Comparison of ENCODE assay signal across 8 cellular contexts in the genomic region with DNA sequence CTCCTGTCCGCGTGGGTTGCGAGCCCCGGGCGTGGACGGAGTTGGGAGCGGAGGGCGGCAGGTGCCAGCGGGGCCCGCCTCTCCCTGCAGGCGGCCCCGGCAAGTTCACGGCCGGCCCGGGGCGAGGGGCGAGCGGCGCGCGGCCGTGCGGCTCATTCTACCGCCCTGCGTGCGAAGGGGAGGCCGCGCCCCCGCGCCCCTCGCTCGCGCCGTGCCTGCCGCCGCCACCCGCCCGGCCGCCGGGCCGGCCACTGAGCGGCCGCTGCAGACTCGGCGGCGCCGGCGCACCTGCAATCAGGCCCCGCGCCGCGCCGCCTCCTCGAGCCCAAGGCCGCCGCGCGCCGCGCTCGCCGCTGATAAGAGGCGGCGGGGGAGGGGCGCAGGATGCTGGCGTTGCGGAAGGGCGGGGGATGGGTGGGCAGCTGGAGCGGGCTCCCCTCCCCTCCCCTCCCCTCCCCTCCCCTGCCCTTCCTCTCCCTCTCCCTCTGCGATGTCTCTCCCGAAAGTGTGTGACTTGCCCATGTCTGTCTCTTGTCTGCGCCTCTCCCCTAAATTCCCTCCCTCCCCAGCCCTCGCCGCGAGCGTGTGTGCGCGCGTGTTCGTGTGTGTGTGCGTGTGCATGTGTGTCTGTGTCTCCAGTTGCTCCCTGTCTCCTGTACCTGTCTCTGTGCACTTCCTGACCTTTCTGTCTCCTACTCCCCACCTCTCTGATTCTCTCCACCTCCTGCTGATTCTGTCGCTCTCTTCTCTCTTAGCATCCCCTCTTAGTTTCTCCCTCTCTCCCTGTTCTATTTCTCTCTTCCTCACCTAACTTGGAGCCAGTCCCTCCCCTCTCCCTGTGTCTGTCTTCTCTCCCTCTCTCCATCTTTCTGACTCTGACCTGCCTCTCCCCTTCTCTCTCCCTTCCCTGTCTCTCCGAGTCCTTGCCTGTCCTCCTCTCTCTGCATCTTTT.
DNase-seq lines count a peak whose midpoint lies in the region; ATAC-seq lines count a peak whose summit lies in the region.

No MANE protein-coding gene starts in this region.

- H3K4me3 ChIP-seq in trophoblast cell (ENCODE audit: low read depth, low read length) = peak overlapping the region; percentile 44

- H3K36me3 ChIP-seq in trophoblast cell (ENCODE audit: control insufficient read depth in 1 of 2, insufficient read depth in 2 of 2, low read length in 2 of 2) = no peaks in the 10 kb centered on the region

- H3K27ac ChIP-seq in trophoblast cell (ENCODE audit: low read depth, low read length) = peak overlapping the region; percentile 65

- peak overlapping the region; percentile 50 for H4K8ac ChIP-seq in trophoblast cell (ENCODE audit: low read depth, low read length)

- H2AK5ac ChIP-seq in trophoblast cell (ENCODE audit: low read length) = peak overlapping the region; percentile 21

- peak overlapping the region; percentile 87 for H2BK5ac ChIP-seq in trophoblast cell (ENCODE audit: low read depth, low read length, poor library complexity)

- H3K23ac ChIP-seq in trophoblast cell (ENCODE audit: low read length) = no peak overlapping the region

- H4K91ac ChIP-seq in trophoblast cell (ENCODE audit: low read depth, low read length) = peak overlapping the region; percentile 99

- peak overlapping the region; percentile 62 for H3K4ac ChIP-seq in trophoblast cell (ENCODE audit: low read depth, low read length)

- H3K4me2 ChIP-seq in trophoblast cell (ENCODE audit: low read length) = peak overlapping the region; percentile 64

- H2AFZ ChIP-seq in trophoblast cell (ENCODE audit: insufficient read depth, low read length, poor library complexity) = no peak overlapping the region

- H3K9ac ChIP-seq in trophoblast cell (ENCODE audit: low read length) = no peak overlapping the region

- DNase-seq in CMK (ENCODE audit: low read depth) (peak; percentile 52), SHP77 treated with DMSO at 0.1 percent for 48 hours (lab: John Stamatoyannopoulos, UW) (peak; percentile 44), globus pallidus (ENCODE audit: low spot score) (peak; percentile 25), trophoblast cell (peak in 1 of 2 donors; percentile 7), HPDE6-E6E7 (ENCODE audit: extremely low spot score) (no peak)

- H2BK120ac ChIP-seq in trophoblast cell (ENCODE audit: insufficient read depth, low read length, poor library complexity) = peak overlapping the region; percentile 84

- peaks cover 48% of the 10 kb centered on the region for H3K79me1 ChIP-seq in trophoblast cell (ENCODE audit: low read length)

- H2BK12ac ChIP-seq in trophoblast cell (ENCODE audit: low read length) = peak overlapping the region; percentile 70

- peaks cover 2% of the 10 kb centered on the region for H3K79me2 ChIP-seq in trophoblast cell (ENCODE audit: control insufficient read depth, insufficient read depth, low read length, poor library complexity)

- no peak overlapping the region for H4K12ac ChIP-seq in trophoblast cell (ENCODE audit: low read depth, low read length)

- H3K18ac ChIP-seq in trophoblast cell (ENCODE audit: low read length) = peak overlapping the region; percentile 88

- H3K9me3 ChIP-seq in trophoblast cell (ENCODE audit: insufficient read depth, low read depth, low read length) = no peaks in the 10 kb centered on the region

- ATAC-seq in HG02798 (IDR thresholded peaks at IDR 0.05; ENCODE audit: poor library complexity, unreplicated experiment) = peak; percentile 51
- no peak for ATAC-seq in HG03520 (IDR thresholded peaks at IDR 0.05; ENCODE audit: unreplicated experiment)
- no peak for ATAC-seq in HG03159 (IDR thresholded peaks at IDR 0.05; ENCODE audit: unreplicated experiment)

- peaks cover 39 to 42% of the 10 kb centered on the region in 2 experiments for H3K4me1 ChIP-seq in trophoblast cell (ENCODE audit: control insufficient read depth in 1 of 2, insufficient read depth in 2 of 2, low read length in 2 of 2)

- no CpG with 5 or more reads among the region's 83 CpGs for WGBS in trophoblast cell (ENCODE audit: extremely low coverage, insufficient coverage, insufficient read length)

- H3K27me3 ChIP-seq in trophoblast cell (ENCODE audit: insufficient read depth, low read length) = no peaks in the 10 kb centered on the region

- peak overlapping the region; percentile 41 for H3K14ac ChIP-seq in trophoblast cell (ENCODE audit: low read length)
